Comparison of ENCODE assay signal across 19 cellular contexts in genomic region chr12:107632246-107632645, GRCh38. TPM values are rescaled to one million over a fixed set of nuclear protein-coding genes. Genes with fewer than 3 reads are reported as not detected.
DNase-seq lines count a peak whose midpoint lies in the region; ATAC-seq, FAIRE-seq and TF ChIP-seq lines count a peak whose summit lies in the region.
"Had no signal": no experiment of that assay in that cellular context is flagged by ENCODE, and none has a peak within 500 bp of the region (broad histone marks: within the 10 kb centered on the region; RNA-seq: fewer than 3 reads in every experiment).

No MANE protein-coding gene starts in this region.

- H3K4me1 Mint-ChIP-seq in GM23338 = peaks cover 29% of the 10 kb centered on the region

- H3K4me3 ChIP-seq in GM23338 = no peak overlapping the region
- H3K4me3 ChIP-seq in bronchial epithelial cell (ENCODE audit: low read depth, low read length) = no peak overlapping the region

- 0 out of 2 replicates have a peak overlapping the region, but pooled peaks have one; percentile 21 for H3K27ac Mint-ChIP-seq in GM23338
- H3K27ac Mint-ChIP-seq: CD14-positive monocyte had no signal

- H3K4me2 ChIP-seq in GM23338 = no peak overlapping the region

- no peak for FAIRE-seq in bronchial epithelial cell (lab: Jason Lieb, UNC)

- peaks cover 13% of the 10 kb centered on the region; the same call in 2 of the 3 replicates for H3K9me3 Mint-ChIP-seq in GM23338

- H3K36me3 ChIP-seq in GM23338 (ENCODE audit: insufficient read depth) (no peaks in the 10 kb centered on the region; the same call in 1 of the 2 replicates), bronchial epithelial cell (ENCODE audit: control insufficient read depth, insufficient read depth, low read length) (no peaks in the 10 kb centered on the region)

- H4K20me1 ChIP-seq in GM23338 (replicated peaks; ENCODE audit: insufficient read depth) = no peaks in the 10 kb centered on the region

- H3K27me3 ChIP-seq in GM23338 (ENCODE audit: insufficient read depth) = no peaks in the 10 kb centered on the region
- H3K27me3 ChIP-seq in bronchial epithelial cell (ENCODE audit: control insufficient read depth, insufficient read depth, low read length) = no peaks in the 10 kb centered on the region

- H3K36me3 Mint-ChIP-seq in GM23338 (ENCODE audit: low read depth) = peaks cover 17% of the 10 kb centered on the region

- H2AFZ ChIP-seq in GM23338 = no peak overlapping the region

- no peaks in the 10 kb centered on the region for H3K79me2 ChIP-seq in GM23338 (replicated peaks; ENCODE audit: insufficient read depth)

- peaks cover 2% of the 10 kb centered on the region for H3K27me3 Mint-ChIP-seq in GM23338 (ENCODE audit: insufficient read depth, low read depth, poor library complexity)

- H3K4me3 Mint-ChIP-seq in GM23338 = no peak overlapping the region
- H3K4me3 Mint-ChIP-seq: CD14-positive monocyte had no signal

- no peak for ATAC-seq in GM23338
- no peak for ATAC-seq in omental fat pad (ENCODE audit: low FRiP score)
- no peak for ATAC-seq in HG03175 (IDR thresholded peaks at IDR 0.05; ENCODE audit: unreplicated experiment)
- ATAC-seq: Panc1, Right ventricle myocardium inferior had no signal

- H3K9me2 ChIP-seq in GM23338 (ENCODE audit: insufficient read depth) = peaks cover 8% of the 10 kb centered on the region; the same call in 1 of the 2 replicates

- H3K4me1 ChIP-seq in GM23338 (ENCODE audit: insufficient read depth) = peaks cover 27% of the 10 kb centered on the region

- no peak for DNase-seq in GM23338 (ENCODE audit: low spot score)
- DNase-seq in NCI-H226 = peak; percentile 91
- peak; percentile 75 for DNase-seq in bronchial epithelial cell (ENCODE audit: low read depth)
- peak; percentile 56 for DNase-seq in iris pigment epithelial cell (ENCODE audit: low read depth)
- DNase-seq in omental fat pad (ENCODE audit: low spot score) = no peak
- DNase-seq in activated effector memory CD4-positive, alpha-beta T cell treated with anti-CD3 and anti-CD28 coated beads, Interleukin-2, amount 50 U/mL, for 16 hours = no peak
- DNase-seq: ACHN, AML-193, EL, HCEC 1CT, MM.1S, NCI-H1417 treated with DMSO at 0.1 percent for 48 hours, NCI-H2029, NCI-H2171 treated with DMSO at 0.1 percent for 48 hours, NCI-H774 had no signal

- no peaks in the 10 kb centered on the region for H3F3A ChIP-seq in GM23338 (replicated peaks; ENCODE audit: low read depth)

- TF ChIP-seq CTCF in GM23338 (conservative IDR thresholded peaks at IDR 0.05; ENCODE audit: low read depth in 2 of 2) (no peak), bronchial epithelial cell (IDR thresholded peaks at IDR 0.05; ENCODE audit: insufficient read depth, low read length, severe bottlenecking) (no peak), omental fat pad (IDR thresholded peaks at IDR 0.05) (no peak)

- no peak overlapping the region for H3K27ac ChIP-seq in GM23338 (ENCODE audit: low read depth)

TF ChIP-seq in GM23338, 12 proteins besides CTCF, POLR2A, EP300 and RAD21 (continues in another document):
- TF ChIP-seq NANOG (IDR thresholded peaks at IDR 0.05; ENCODE audit: borderline replicate concordance) (no peak), ZNF462 (CRISPR knock-in tag; IDR thresholded peaks at IDR 0.05) (no peak), STAT1 (IDR thresholded peaks at IDR 0.05; ENCODE audit: unreplicated experiment) (no peak), EZH2 (IDR thresholded peaks at IDR 0.05; ENCODE audit: low read depth, unreplicated experiment) (no peak), CREB1 (CRISPR knock-in tag; IDR thresholded peaks at IDR 0.05; ENCODE audit: low read depth) (no peak), ZNF114 (CRISPR knock-in tag; IDR thresholded peaks at IDR 0.05) (no peak), ZNF331 (CRISPR knock-in tag; IDR thresholded peaks at IDR 0.05; ENCODE audit: low read depth) (no peak), POLR2AphosphoS5 (IDR thresholded peaks at IDR 0.05; ENCODE audit: low read depth) (no peak)
- TF ChIP-seq, protein P1, sequence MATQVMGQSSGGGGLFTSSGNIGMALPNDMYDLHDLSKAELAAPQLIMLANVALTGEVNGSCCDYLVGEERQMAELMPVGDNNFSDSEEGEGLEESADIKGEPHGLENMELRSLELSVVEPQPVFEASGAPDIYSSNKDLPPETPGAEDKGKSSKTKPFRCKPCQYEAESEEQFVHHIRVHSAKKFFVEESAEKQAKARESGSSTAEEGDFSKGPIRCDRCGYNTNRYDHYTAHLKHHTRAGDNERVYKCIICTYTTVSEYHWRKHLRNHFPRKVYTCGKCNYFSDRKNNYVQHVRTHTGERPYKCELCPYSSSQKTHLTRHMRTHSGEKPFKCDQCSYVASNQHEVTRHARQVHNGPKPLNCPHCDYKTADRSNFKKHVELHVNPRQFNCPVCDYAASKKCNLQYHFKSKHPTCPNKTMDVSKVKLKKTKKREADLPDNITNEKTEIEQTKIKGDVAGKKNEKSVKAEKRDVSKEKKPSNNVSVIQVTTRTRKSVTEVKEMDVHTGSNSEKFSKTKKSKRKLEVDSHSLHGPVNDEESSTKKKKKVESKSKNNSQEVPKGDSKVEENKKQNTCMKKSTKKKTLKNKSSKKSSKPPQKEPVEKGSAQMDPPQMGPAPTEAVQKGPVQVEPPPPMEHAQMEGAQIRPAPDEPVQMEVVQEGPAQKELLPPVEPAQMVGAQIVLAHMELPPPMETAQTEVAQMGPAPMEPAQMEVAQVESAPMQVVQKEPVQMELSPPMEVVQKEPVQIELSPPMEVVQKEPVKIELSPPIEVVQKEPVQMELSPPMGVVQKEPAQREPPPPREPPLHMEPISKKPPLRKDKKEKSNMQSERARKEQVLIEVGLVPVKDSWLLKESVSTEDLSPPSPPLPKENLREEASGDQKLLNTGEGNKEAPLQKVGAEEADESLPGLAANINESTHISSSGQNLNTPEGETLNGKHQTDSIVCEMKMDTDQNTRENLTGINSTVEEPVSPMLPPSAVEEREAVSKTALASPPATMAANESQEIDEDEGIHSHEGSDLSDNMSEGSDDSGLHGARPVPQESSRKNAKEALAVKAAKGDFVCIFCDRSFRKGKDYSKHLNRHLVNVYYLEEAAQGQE (IDR thresholded peaks at IDR 0.05; ENCODE audit: unreplicated experiment) = no peak

RNA-seq across cellular contexts. Expression of gene PWP1, which starts 53.4 kb away (rescaled TPM):
- total RNA-seq in GM23338 (2014; rRNA removed; shearing (Covaris generic)) = 93.7 and 110 TPM in 2 replicates
- polyA plus RNA-seq in GM23338 (2016; fragmentation: Nextera tagmentation; extraction: Ambion mirVana) = 189 and 211 TPM in 2 replicates
- total RNA-seq in bronchial epithelial cell (67.2 and 92.1 TPM in 2 replicates), omental fat pad (100 to 1,000 TPM in 3 of 4 donors, 10 to 100 TPM in 1; 76.1 to 187 (median 113) TPM)

Comparison
In these comparisons a context has a peak if more than half of its experiments do, and no peak if none do; other contexts are left out.
1. DNase-seq: peak in NCI-H226 (single experiment), bronchial epithelial cell (single experiment) and iris pigment epithelial cell (single experiment); none in GM23338 (single experiment), omental fat pad (single experiment) and activated effector memory CD4-positive, alpha-beta T cell treated with anti-CD3 and anti-CD28 coated beads, Interleukin-2, amount 50 U/mL, for 16 hours (single experiment).